Comparison of ENCODE assay signal across 17 cellular contexts in genomic region chr2:164023896-164024295, GRCh38.
DNase-seq lines count a peak whose midpoint lies in the region; ATAC-seq and TF ChIP-seq lines count a peak whose summit lies in the region.
"Had no signal": no experiment of that assay in that cellular context is flagged by ENCODE, and none has a peak within 500 bp of the region (broad histone marks: within the 10 kb centered on the region; RNA-seq: fewer than 3 reads in every experiment).

No MANE protein-coding gene starts in this region.

- WGBS in right cardiac atrium: 24% methylated on average over 2 of the region's 2 CpGs
- WGBS in testis, 2 donors: 27 to 40% methylated on average over 2 of the region's 2 CpGs

- no peak overlapping the region for H3K4me3 Mint-ChIP-seq in stimulated activated naive B cell treated with anti-CD40 and anti-IgM and Interleukin-4, amounts not matched to agents 10 μg/mL and 1 μg/mL and 100 μg/mL, for 72 hours
- H3K4me3 Mint-ChIP-seq: CD4-positive, alpha-beta T cell had no signal

- DNase-seq in NCI-H446 treated with DMSO at 0.1 percent for 48 hours (lab: John Stamatoyannopoulos, UW) (peak; percentile 42), brain microvascular endothelial cell (no peak), right cardiac atrium (peak; percentile 44 to 86 (median 73)), testis (peak; percentile 17), GM03348 (ENCODE audit: low spot score) (no peak)
- DNase-seq in stimulated activated naive B cell treated with anti-CD40 and anti-IgM and Interleukin-4, amounts not matched to agents 10 μg/mL and 1 μg/mL and 100 μg/mL, for 72 hours: no peak
- DNase-seq: BE2C; Calu3; CD4-positive, alpha-beta T cell; IMR-90; Karpas-422; NCI-H187 treated with DMSO at 0.1 percent for 48 hours; NCI-H2171; RPMI8226; SJCRH30 had no signal

- in situ Hi-C loops in brain microvascular endothelial cell (cut with HindIII; ENCODE audit: low pct_ligation_motif_present, low sequenced_read_pairs): no loop called here

- H3K27me3 ChIP-seq in brain microvascular endothelial cell (replicated peaks) (no peaks in the 10 kb centered on the region), right cardiac atrium (ENCODE audit: control insufficient read depth, insufficient read depth) (no peaks in the 10 kb centered on the region), testis (no peaks in the 10 kb centered on the region)
- H3K27me3 ChIP-seq: BE2C, SJCRH30 had no signal

- no peak overlapping the region for H3K4me3 ChIP-seq in brain microvascular endothelial cell (ENCODE audit: low read depth, low read length)
- H3K4me3 ChIP-seq in right cardiac atrium (ENCODE audit: low read length): no peak overlapping the region
- H3K4me3 ChIP-seq in testis: no peak overlapping the region
- H3K4me3 ChIP-seq: HAP-1, SJCRH30 had no signal

- H3K27ac Mint-ChIP-seq in stimulated activated naive B cell treated with anti-CD40 and anti-IgM and Interleukin-4, amounts not matched to agents 10 μg/mL and 1 μg/mL and 100 μg/mL, for 72 hours: no peak overlapping the region
- H3K27ac Mint-ChIP-seq: CD4-positive, alpha-beta T cell had no signal

- H3K36me3 ChIP-seq in brain microvascular endothelial cell (replicated peaks): no peaks in the 10 kb centered on the region
- H3K36me3 ChIP-seq in testis (ENCODE audit: low read depth, missing control alignments): no peaks in the 10 kb centered on the region
- H3K36me3 ChIP-seq: BE2C, HAP-1, SJCRH30 had no signal

- H3K9me3 Mint-ChIP-seq in stimulated activated naive B cell treated with anti-CD40 and anti-IgM and Interleukin-4, amounts not matched to agents 10 μg/mL and 1 μg/mL and 100 μg/mL, for 72 hours: no peaks in the 10 kb centered on the region

- no peaks in the 10 kb centered on the region for H3K4me1 ChIP-seq in right cardiac atrium (ENCODE audit: control insufficient read depth, insufficient read depth, low read length)
- H3K4me1 ChIP-seq in testis: no peaks in the 10 kb centered on the region
- H3K4me1 ChIP-seq: BE2C, SJCRH30 had no signal

- H3K36me3 Mint-ChIP-seq in stimulated activated naive B cell treated with anti-CD40 and anti-IgM and Interleukin-4, amounts not matched to agents 10 μg/mL and 1 μg/mL and 100 μg/mL, for 72 hours: no peaks in the 10 kb centered on the region

- H3K27me3 Mint-ChIP-seq in stimulated activated naive B cell treated with anti-CD40 and anti-IgM and Interleukin-4, amounts not matched to agents 10 μg/mL and 1 μg/mL and 100 μg/mL, for 72 hours: no peaks in the 10 kb centered on the region
- H3K27me3 Mint-ChIP-seq: CD4-positive, alpha-beta T cell had no signal

- TF ChIP-seq POLR2A in testis (IDR thresholded peaks at IDR 0.05): no peak

- intact Hi-C loops in right cardiac atrium (cut with DNase I): no loop called here
- intact Hi-C loops in testis (cut with DNase I; ENCODE audit: low total_unique reads): no loop called here

- H3K9me3 ChIP-seq in right cardiac atrium (ENCODE audit: control insufficient read depth, low read length): no peaks in the 10 kb centered on the region
- H3K9me3 ChIP-seq in testis: no peaks in the 10 kb centered on the region
- H3K9me3 ChIP-seq: BE2C, HAP-1, SJCRH30 had no signal

- ATAC-seq in right cardiac atrium (peak; percentile 42 to 43), HG03571 (IDR thresholded peaks at IDR 0.05; ENCODE audit: unreplicated experiment) (no peak)
- no peak for ATAC-seq in stimulated activated naive B cell treated with anti-CD40 and anti-IgM and Interleukin-4, amounts not matched to agents 10 μg/mL and 1 μg/mL and 100 μg/mL, for 72 hours (replicated peaks)

- no peaks in the 10 kb centered on the region for H3K4me1 Mint-ChIP-seq in stimulated activated naive B cell treated with anti-CD40 and anti-IgM and Interleukin-4, amounts not matched to agents 10 μg/mL and 1 μg/mL and 100 μg/mL, for 72 hours

- peak; percentile 4 for TF ChIP-seq CTCF in brain microvascular endothelial cell (IDR thresholded peaks at IDR 0.05; ENCODE audit: low read depth, low read length, missing control alignments)
- no peak for TF ChIP-seq CTCF in testis (IDR thresholded peaks at IDR 0.05)

- H3K27ac ChIP-seq in brain microvascular endothelial cell (no peak overlapping the region), right cardiac atrium (ENCODE audit: low read length) (no peak overlapping the region), testis (no peak overlapping the region)
- H3K27ac ChIP-seq: SJCRH30 had no signal

Comparison
In these comparisons a context has a peak if more than half of its experiments do, and no peak if none do; other contexts are left out.
1. DNase-seq: peak in NCI-H446 treated with DMSO at 0.1 percent for 48 hours (single experiment), right cardiac atrium (3 of 3) and testis (single experiment); none in brain microvascular endothelial cell (single experiment), GM03348 (single experiment) and stimulated activated naive B cell treated with anti-CD40 and anti-IgM and Interleukin-4, amounts not matched to agents 10 μg/mL and 1 μg/mL and 100 μg/mL, for 72 hours (single experiment).
2. ATAC-seq: peak in right cardiac atrium (2 of 2); none in stimulated activated naive B cell treated with anti-CD40 and anti-IgM and Interleukin-4, amounts not matched to agents 10 μg/mL and 1 μg/mL and 100 μg/mL, for 72 hours (0 of 2) and HG03571 (single experiment).